In the genomic region with DNA sequence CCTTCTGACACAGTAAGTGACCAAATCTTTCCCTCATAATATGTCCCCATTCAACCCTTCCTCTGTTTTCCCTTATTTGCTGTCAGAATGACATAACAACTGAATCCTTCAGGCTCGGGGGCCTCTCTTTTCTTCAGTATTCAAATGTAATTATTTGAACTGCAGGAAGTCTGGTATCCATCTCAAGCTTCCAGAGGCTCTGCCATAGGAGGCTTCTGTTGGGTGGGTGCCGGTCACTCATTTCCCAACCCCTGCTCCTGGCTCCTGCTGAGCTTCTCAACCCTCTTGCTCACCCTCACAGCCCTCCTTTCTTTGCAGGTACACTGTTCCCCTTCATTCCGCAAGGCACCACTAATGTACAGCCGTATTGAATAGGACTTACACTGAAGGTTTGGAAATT, we compare ENCODE assay signal across 23 cellular contexts.
"Had no signal": no experiment of that assay in that cellular context is flagged by ENCODE, and none has a peak within 500 bp of the region (broad histone marks: within the 10 kb centered on the region; RNA-seq: fewer than 3 reads in every experiment).

No MANE protein-coding gene starts in this region.

- DNase-seq: effector memory CD8-positive, alpha-beta T cell; gastrocnemius medialis; heart right ventricle; hypothalamus; islet precursor cell; mammary epithelial cell; mucosa of descending colon; naive thymus-derived CD8-positive, alpha-beta T cell; nucleus accumbens; ovary; right cardiac atrium; small intestine; stimulated activated CD4-positive, alpha-beta T cell treated with anti-CD3 and anti-CD28 coated beads, Interleukin-12 subunit alpha, Interleukin-12 subunit beta, amount 100 ng/mL, for 4 hours; stimulated activated naive CD4-positive, alpha-beta T cell; stomach; substantia nigra; transverse colon had no signal

- FAIRE-seq: small intestine had no signal

- H3K4me1 ChIP-seq: gastrocnemius medialis, transverse colon had no signal

- H3K4me3 Mint-ChIP-seq: dendritic cell treated with granulocyte-macrophage colony-stimulating factor and Interleukin-4, amounts not matched to agents 40 ng/mL and 50 ng/mL, for 4 days; effector memory CD8-positive, alpha-beta T cell; naive thymus-derived CD8-positive, alpha-beta T cell; neural crest cell had no signal

- ATAC-seq: effector memory CD8-positive, alpha-beta T cell; gastrocnemius medialis; heart right ventricle; left lobe of liver; mucosa of descending colon; naive thymus-derived CD8-positive, alpha-beta T cell; right cardiac atrium had no signal

- H3K27me3 ChIP-seq: esophagus muscularis mucosa, gastrocnemius medialis, heart right ventricle, ovary, stomach, transverse colon had no signal

- H3K27ac Mint-ChIP-seq: dendritic cell treated with granulocyte-macrophage colony-stimulating factor and Interleukin-4, amounts not matched to agents 40 ng/mL and 50 ng/mL, for 4 days; effector memory CD8-positive, alpha-beta T cell had no signal

- H3K36me3 ChIP-seq: esophagus muscularis mucosa, gastrocnemius medialis, heart right ventricle, ovary, stomach, thoracic aorta, transverse colon had no signal

- H3K9me3 ChIP-seq: esophagus muscularis mucosa, gastrocnemius medialis, mucosa of descending colon, ovary, stomach, thoracic aorta, transverse colon had no signal

- H3K27me3 Mint-ChIP-seq: dendritic cell treated with granulocyte-macrophage colony-stimulating factor and Interleukin-4, amounts not matched to agents 40 ng/mL and 50 ng/mL, for 4 days; naive thymus-derived CD8-positive, alpha-beta T cell had no signal

- H3K27ac ChIP-seq: epithelial cell of prostate, esophagus muscularis mucosa, gastrocnemius medialis, heart right ventricle, ovary, stomach, thoracic aorta, transverse colon had no signal

- H3K36me3 Mint-ChIP-seq: naive thymus-derived CD8-positive, alpha-beta T cell had no signal

- H3K4me3 ChIP-seq: esophagus muscularis mucosa, gastrocnemius medialis, heart right ventricle, mucosa of descending colon, ovary, stomach, thoracic aorta, transverse colon had no signal
